Comparison of ENCODE assay signal across 7 cellular contexts in genomic region chr13:94620286-94620896, GRCh38. TPM values are rescaled to one million over a fixed set of nuclear protein-coding genes. Genes with fewer than 3 reads are reported as not detected.
DNase-seq lines count a peak whose midpoint lies in the region; ATAC-seq, FAIRE-seq and TF ChIP-seq lines count a peak whose summit lies in the region.

No MANE protein-coding gene starts in this region.

- H3K36me3 Mint-ChIP-seq in neural progenitor cell, result peaks cover 15% of the 10 kb centered on the region

- H3F3A ChIP-seq in neural progenitor cell (ENCODE audit: low read depth), result peaks cover 5% of the 10 kb centered on the region

- no peaks in the 10 kb centered on the region for H3K9me3 Mint-ChIP-seq in neural progenitor cell

- H3K9ac ChIP-seq in neural progenitor cell, result no peak overlapping the region

- H3K27me3 ChIP-seq in neural progenitor cell, result no peaks in the 10 kb centered on the region

- H3K4me1 Mint-ChIP-seq in neural progenitor cell, result no peaks in the 10 kb centered on the region

- peaks cover 1% of the 10 kb centered on the region for H3K36me3 ChIP-seq in neural progenitor cell

- no peaks in the 10 kb centered on the region for H3K79me2 ChIP-seq in neural progenitor cell (ENCODE audit: low read depth)

- no peak overlapping the region for H3K4me2 ChIP-seq in neural progenitor cell

- no peak overlapping the region for H3K4me3 ChIP-seq in neural progenitor cell

- DNase-seq in Daoy (ENCODE audit: low read depth) (peak; percentile 9), GM19239 (ENCODE audit: insufficient read length, low spot score) (no peak), NCI-H82 (lab: John Stamatoyannopoulos, UW) (peak; percentile 81), cerebellum (ENCODE audit: low spot score) (peak; percentile 37), neural progenitor cell (ENCODE audit: low spot score) (peak; percentile 70), dedifferentiated amniotic fluid mesenchymal stem cell (ENCODE audit: extremely low spot score) (no peak)

- peak; percentile 94 for TF ChIP-seq CTCF in neural progenitor cell (IDR thresholded peaks at IDR 0.05)

- no peaks in the 10 kb centered on the region for H4K20me1 ChIP-seq in neural progenitor cell (ENCODE audit: low read depth)

- H2AFZ ChIP-seq in neural progenitor cell (replicated peaks), result no peak overlapping the region

- no peak overlapping the region for H3K27ac Mint-ChIP-seq in neural progenitor cell

- no peaks in the 10 kb centered on the region for H3K9me3 ChIP-seq in neural progenitor cell (ENCODE audit: low read depth)

- FAIRE-seq in GM19239 (lab: Jason Lieb, UNC), result peak; percentile 55

- H3K27me3 Mint-ChIP-seq in neural progenitor cell (ENCODE audit: insufficient read depth, low read depth), result no peaks in the 10 kb centered on the region

- no peak overlapping the region for H3K27ac ChIP-seq in neural progenitor cell

- no peaks in the 10 kb centered on the region for H3K4me1 ChIP-seq in neural progenitor cell

- H3K4me3 Mint-ChIP-seq in neural progenitor cell, result no peak overlapping the region

- ATAC-seq in HG03196 (IDR thresholded peaks at IDR 0.05; ENCODE audit: unreplicated experiment), result peak; percentile 78

RNA-seq across cellular contexts. Expression of gene GPR180, which starts 18.7 kb away (rescaled TPM):
- 5.1 and 6.6 TPM in 2 replicates for total RNA-seq in Daoy (2014; rRNA removed; shearing (Covaris generic))
- 13.0 TPM for total RNA-seq in cerebellum
- 9.7 and 16.5 TPM in 2 replicates for total RNA-seq in neural progenitor cell (ENCODE audit: low replicate concordance)

RNA-seq across cellular contexts. Expression of gene TGDS, which starts 24.4 kb away (rescaled TPM):
- 11.8 and 22.2 TPM in 2 replicates for total RNA-seq in Daoy (2014; rRNA removed; shearing (Covaris generic))
- total RNA-seq in cerebellum (6.9 TPM), neural progenitor cell (ENCODE audit: low replicate concordance) (24.3 and 41.2 TPM in 2 replicates)

Comparison
In these comparisons a context has a peak if more than half of its experiments do, and no peak if none do; other contexts are left out.
1. DNase-seq: peak in Daoy (single experiment), NCI-H82 (single experiment), cerebellum (single experiment) and neural progenitor cell (single experiment); none in GM19239 (single experiment) and dedifferentiated amniotic fluid mesenchymal stem cell (single experiment).